Comparison of ENCODE assay signal across 1 cellular context in genomic region chr2:9234680-9235387, GRCh38.
TF ChIP-seq lines count a peak whose summit lies in the region.

No MANE protein-coding gene starts in this region.

TF ChIP-seq in K562, 482 proteins besides CTCF, POLR2A, EP300 and RAD21 (continued from another document and continues in another):
- TF ChIP-seq ZNF639 (CRISPR knock-in tag; conservative IDR thresholded peaks at IDR 0.05 in 1 of 2, IDR thresholded peaks at IDR 0.05 in 1 of 2) (peak in 1 of 2 experiments; percentile 59; a peak in 1 of 4 replicates), ID3 (CRISPR knock-in tag; IDR thresholded peaks at IDR 0.05) (no peak), ID3 (tag; IDR thresholded peaks at IDR 0.05) (no peak), CTBP1 (IDR thresholded peaks at IDR 0.05; ENCODE audit: borderline replicate concordance) (peak; percentile 86), NEUROD1 (IDR thresholded peaks at IDR 0.05; ENCODE audit: borderline replicate concordance, low read depth, low read length, partially characterized antibody) (no peak), FOSL1 (tag; conservative IDR thresholded peaks at IDR 0.05) (peak; percentile 94), FOS (IDR thresholded peaks at IDR 0.05; ENCODE audit: extremely low read depth, insufficient read length) (peak; percentile 9), SAFB (IDR thresholded peaks at IDR 0.05; ENCODE audit: borderline replicate concordance, low read depth, low read length) (no peak), C11orf30 (IDR thresholded peaks at IDR 0.05; ENCODE audit: low read depth) (peak; percentile 52; the same call in 1 of the 2 replicates), SMAD4 (CRISPR knock-in tag; conservative IDR thresholded peaks at IDR 0.05) (peak; percentile 38; the same call in 1 of the 2 replicates), RBM34 (IDR thresholded peaks at IDR 0.05; ENCODE audit: borderline replicate concordance, insufficient read depth, low read length) (no peak), GTF2A2 (tag; IDR thresholded peaks at IDR 0.05) (no peak), ZNF146 (CRISPR knock-in tag; IDR thresholded peaks at IDR 0.05; ENCODE audit: unreplicated experiment) (no peak), ZNF398 (CRISPR knock-in tag; IDR thresholded peaks at IDR 0.05) (no peak), POLR2AphosphoS5 (IDR thresholded peaks at IDR 0.05; ENCODE audit: control insufficient read depth, insufficient read depth, low read depth, low read length) (no peak), ELF2 (CRISPR knock-in tag; IDR thresholded peaks at IDR 0.05) (no peak), NFATC3 (IDR thresholded peaks at IDR 0.05) (no peak), ZNF280A (IDR thresholded peaks at IDR 0.05; ENCODE audit: low read depth, partially characterized antibody) (no peak), IFI16 (CRISPR knock-in tag; IDR thresholded peaks at IDR 0.05) (no peak), ZC3H8 (IDR thresholded peaks at IDR 0.05) (no peak), CLOCK (CRISPR knock-in tag; IDR thresholded peaks at IDR 0.05; ENCODE audit: borderline replicate concordance) (no peak), PTRF (tag; IDR thresholded peaks at IDR 0.05) (no peak), EWSR1 (IDR thresholded peaks at IDR 0.05; ENCODE audit: borderline replicate concordance, low read depth, partially characterized antibody) (no peak), NONO (IDR thresholded peaks at IDR 0.05; ENCODE audit: low read depth in 2 of 2, low read length in 1 of 2) (no peak), ZNF143 (CRISPR knock-in tag; IDR thresholded peaks at IDR 0.05) (no peak), DEAF1 (CRISPR knock-in tag; IDR thresholded peaks at IDR 0.05) (no peak), VEZF1 (CRISPR knock-in tag; IDR thresholded peaks at IDR 0.05) (no peak), ARID2 (IDR thresholded peaks at IDR 0.05) (no peak), TGIF2 (CRISPR knock-in tag; IDR thresholded peaks at IDR 0.05) (no peak), E2F6 (IDR thresholded peaks at IDR 0.05; ENCODE audit: borderline replicate concordance in 1 of 2, extremely low read depth in 1 of 2, insufficient read depth in 1 of 2, insufficient read length in 1 of 2, low read depth in 1 of 2, low read length in 1 of 2, poor library complexity in 1 of 2, severe bottlenecking in 1 of 2) (no peak), ZNF224 (CRISPR knock-in tag; IDR thresholded peaks at IDR 0.05) (no peak), PHF8 (IDR thresholded peaks at IDR 0.05; ENCODE audit: borderline replicate concordance, low read length) (no peak), CXXC5 (CRISPR knock-in tag; IDR thresholded peaks at IDR 0.05) (no peak), THRA (IDR thresholded peaks at IDR 0.05) (no peak), MCM7 (IDR thresholded peaks at IDR 0.05) (no peak), SMARCA5 (IDR thresholded peaks at IDR 0.05) (no peak), BMI1 (IDR thresholded peaks at IDR 0.05; ENCODE audit: low read length) (no peak), NCOA6 (IDR thresholded peaks at IDR 0.05) (no peak), TAF15 (IDR thresholded peaks at IDR 0.05; ENCODE audit: low read depth, low read length) (no peak), MED1 (CRISPR knock-in tag; IDR thresholded peaks at IDR 0.05; ENCODE audit: borderline replicate concordance) (no peak), U2AF2 (optimal IDR thresholded peaks at IDR 0.05; ENCODE audit: low read depth, low read length) (no peak), ZNF644 (tag; IDR thresholded peaks at IDR 0.05; ENCODE audit: low read depth) (no peak), BHLHE40 (IDR thresholded peaks at IDR 0.05; ENCODE audit: low read length) (no peak), EHMT2 (IDR thresholded peaks at IDR 0.05) (peak; percentile 41)
